8 cellular contexts compared by ENCODE assay signal in the genomic region with DNA sequence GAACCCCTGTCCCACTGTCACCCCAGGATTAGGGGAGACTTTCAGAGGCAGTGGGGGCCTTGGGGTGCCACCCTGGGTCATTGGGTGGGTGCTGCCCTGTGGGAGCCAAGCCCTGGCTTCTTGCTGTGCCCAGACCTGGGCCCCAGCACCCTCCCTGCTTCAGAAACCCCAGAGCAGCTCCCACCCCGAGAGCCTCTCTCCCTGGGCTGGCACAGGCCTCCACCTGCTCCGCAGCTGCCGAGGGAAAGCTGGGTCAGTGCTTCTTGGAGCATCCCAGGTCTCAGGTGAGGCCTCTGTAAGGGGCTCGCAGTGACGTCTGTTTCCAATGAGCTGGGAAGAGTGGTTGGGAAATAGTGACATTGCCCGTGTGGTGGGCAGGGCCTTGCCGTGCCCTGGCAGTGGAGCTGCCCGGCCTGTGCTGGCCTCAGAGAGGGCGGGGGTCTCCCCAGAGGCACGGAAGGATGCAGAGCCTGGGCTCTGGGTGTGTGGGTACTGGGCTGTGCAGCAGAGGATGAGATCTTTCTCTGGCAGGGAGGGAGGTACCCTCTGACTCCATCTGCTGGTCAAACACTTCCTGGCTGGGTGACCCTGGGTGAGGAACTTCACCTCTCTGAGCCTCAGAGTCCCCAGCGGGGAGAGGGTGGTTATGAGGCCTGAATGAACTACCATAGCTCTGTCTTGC. TPM values are rescaled to one million over a fixed set of nuclear protein-coding genes. Genes with fewer than 3 reads are reported as not detected.
DNase-seq lines count a peak whose midpoint lies in the region; ATAC-seq, FAIRE-seq and TF ChIP-seq lines count a peak whose summit lies in the region.

No MANE protein-coding gene starts in this region.

- H3K9me3 ChIP-seq in CD8-positive, alpha-beta memory T cell (ENCODE audit: low read length) = no peaks in the 10 kb centered on the region

- no peaks in the 10 kb centered on the region for H3K27me3 Mint-ChIP-seq in activated CD8-positive, alpha-beta T cell treated with anti-CD3 and anti-CD28 coated beads, Interleukin-2, amount 10 ng/mL, durations not matched to agents 7 days and 5 days (ENCODE audit: low read depth)
- H3K27me3 Mint-ChIP-seq in CD8-positive, alpha-beta memory T cell = peaks cover 0 to 2% of the 10 kb centered on the region in 2 donors

- CTCF ChIA-PET in activated CD8-positive, alpha-beta T cell treated with anti-CD3 and anti-CD28 coated beads, Interleukin-2, amount 10 ng/mL, durations not matched to agents 7 days and 5 days (lab: Charles Lee) = interaction anchor here (1.2 to 1.7 kb wide), 4 partner anchors 20 to 324 kb away, joined by 3 to 7 read pairs (median 4); partner anchors contain the start of genes C22orf23 and POLR2F
- CTCF ChIA-PET in CD8-positive, alpha-beta memory T cell (lab: Charles Lee) = interaction anchor here (0.7 to 2.0 kb wide), 5 partner anchors 24 to 113 kb away, joined by 3 to 12 read pairs (median 4); partner anchors contain the start of gene MICALL1

- POLR2A ChIA-PET in activated CD8-positive, alpha-beta T cell treated with anti-CD3 and anti-CD28 coated beads, Interleukin-2, amount 10 ng/mL, durations not matched to agents 7 days and 5 days (lab: Charles Lee) = no interaction called here
- POLR2A ChIA-PET in CD8-positive, alpha-beta memory T cell (lab: Charles Lee) = no interaction called here

- H3K36me3 Mint-ChIP-seq in activated CD8-positive, alpha-beta T cell treated with anti-CD3 and anti-CD28 coated beads, Interleukin-2, amount 10 ng/mL, durations not matched to agents 7 days and 5 days (ENCODE audit: low read depth) = peaks cover 7% of the 10 kb centered on the region
- H3K36me3 Mint-ChIP-seq in CD8-positive, alpha-beta memory T cell = peaks cover 0 to 66% (median 4%) of the 10 kb centered on the region in 3 donors

- H3K9me3 Mint-ChIP-seq in activated CD8-positive, alpha-beta T cell treated with anti-CD3 and anti-CD28 coated beads, Interleukin-2, amount 10 ng/mL, durations not matched to agents 7 days and 5 days (ENCODE audit: insufficient read depth) = no peaks in the 10 kb centered on the region
- H3K9me3 Mint-ChIP-seq in CD8-positive, alpha-beta memory T cell = no peaks in the 10 kb centered on the region

- H3K36me3 ChIP-seq in kidney epithelial cell (ENCODE audit: control insufficient read depth, insufficient read depth, low read length) = peaks cover 7% of the 10 kb centered on the region
- peaks cover 11% of the 10 kb centered on the region for H3K36me3 ChIP-seq in CD8-positive, alpha-beta memory T cell (ENCODE audit: insufficient read depth, low read length)

- H3K27ac Mint-ChIP-seq in activated CD8-positive, alpha-beta T cell treated with anti-CD3 and anti-CD28 coated beads, Interleukin-2, amount 10 ng/mL, durations not matched to agents 7 days and 5 days = no peak overlapping the region
- H3K27ac Mint-ChIP-seq in CD8-positive, alpha-beta memory T cell = peak overlapping the region in 2 of 8 donors; percentile 33 to 35

- in situ Hi-C loops in ACHN (cut with HindIII; ENCODE audit: low pct_ligation_motif_present, low pct_unique_long_range_greater_than_20kb, low sequenced_read_pairs) = no loop called here

- H3K27ac ChIP-seq in CD8-positive, alpha-beta memory T cell (ENCODE audit: low read depth, low read length) = no peak overlapping the region

- no peak for ATAC-seq in activated CD8-positive, alpha-beta T cell treated with anti-CD3 and anti-CD28 coated beads, Interleukin-2, amount 10 ng/mL, durations not matched to agents 7 days and 5 days
- ATAC-seq in HG03565 (IDR thresholded peaks at IDR 0.05; ENCODE audit: unreplicated experiment) = no peak

- no peak overlapping the region for H3K4me3 Mint-ChIP-seq in activated CD8-positive, alpha-beta T cell treated with anti-CD3 and anti-CD28 coated beads, Interleukin-2, amount 10 ng/mL, durations not matched to agents 7 days and 5 days
- H3K4me3 Mint-ChIP-seq in CD8-positive, alpha-beta memory T cell = no peak overlapping the region

- H3K4me3 ChIP-seq in GM12875 (ENCODE audit: low read depth, low read length) (no peak overlapping the region), kidney epithelial cell (ENCODE audit: low read depth, low read length) (no peak overlapping the region)
- no peak overlapping the region for H3K4me3 ChIP-seq in CD8-positive, alpha-beta memory T cell (ENCODE audit: low read length)

- TF ChIP-seq CTCF in GM12875 (IDR thresholded peaks at IDR 0.05; ENCODE audit: borderline replicate concordance, insufficient read depth, low read depth, low read length) (peak; percentile 41; the same call in 1 of the 2 replicates), kidney epithelial cell (IDR thresholded peaks at IDR 0.05; ENCODE audit: insufficient read depth, low read length, poor library complexity, severe bottlenecking) (peak; percentile 57)

- peaks cover 7% of the 10 kb centered on the region for H3K4me1 ChIP-seq in CD8-positive, alpha-beta memory T cell (ENCODE audit: insufficient read depth, low read length)

- peak; percentile 43 for DNase-seq in ACHN
- peak; percentile 52 for DNase-seq in activated CD8-positive, alpha-beta T cell treated with anti-CD3 and anti-CD28 coated beads, Interleukin-2, amount 10 ng/mL, durations not matched to agents 7 days and 5 days
- no peak for DNase-seq in kidney epithelial cell (ENCODE audit: low read depth)
- DNase-seq in CD8-positive, alpha-beta memory T cell = no peak
- DNase-seq in RCC 7860 (ENCODE audit: low spot score) = no peak
- DNase-seq in NCI-H345 treated with DMSO at 0.1 percent for 48 hours (lab: John Stamatoyannopoulos, UW; ENCODE audit: unreplicated experiment) = no peak

- FAIRE-seq in RCC 7860 (lab: Jason Lieb, UNC) = no peak

- peaks cover 15% of the 10 kb centered on the region for H3K4me1 Mint-ChIP-seq in activated CD8-positive, alpha-beta T cell treated with anti-CD3 and anti-CD28 coated beads, Interleukin-2, amount 10 ng/mL, durations not matched to agents 7 days and 5 days (ENCODE audit: low read depth)
- H3K4me1 Mint-ChIP-seq in CD8-positive, alpha-beta memory T cell = peaks cover 8 to 17% (median 10%) of the 10 kb centered on the region in 3 donors

- H3K27me3 ChIP-seq in kidney epithelial cell (ENCODE audit: control insufficient read depth, insufficient read depth, low read length) = no peaks in the 10 kb centered on the region
- no peaks in the 10 kb centered on the region for H3K27me3 ChIP-seq in CD8-positive, alpha-beta memory T cell (ENCODE audit: insufficient read depth, low read length, poor library complexity, severe bottlenecking)

RNA-seq across cellular contexts. Expression of gene C22orf23, which starts 23.0 kb away (rescaled TPM):
- not detected for total RNA-seq in activated CD8-positive, alpha-beta T cell treated with anti-CD3 and anti-CD28 coated beads, Interleukin-2, amount 10 ng/mL, durations not matched to agents 7 days and 5 days
- 0.75 TPM in 1 of 2 replicates, not detected in the other for total RNA-seq in kidney epithelial cell
- total RNA-seq in CD8-positive, alpha-beta memory T cell = under 1 TPM; 0.29 to 0.37 TPM
- not detected for polyA plus RNA-seq in CD8-positive, alpha-beta memory T cell

RNA-seq across cellular contexts. Expression of gene POLR2F, which starts 23.1 kb away (rescaled TPM):
- 10 to 100 TPM; 71.7 to 73.8 TPM for total RNA-seq in activated CD8-positive, alpha-beta T cell treated with anti-CD3 and anti-CD28 coated beads, Interleukin-2, amount 10 ng/mL, durations not matched to agents 7 days and 5 days
- total RNA-seq in kidney epithelial cell = 77.9 and 79.8 TPM in 2 replicates
- total RNA-seq in CD8-positive, alpha-beta memory T cell = 100 to 1,000 TPM; 140 to 148 TPM
- 167 TPM for polyA plus RNA-seq in CD8-positive, alpha-beta memory T cell

RNA-seq across cellular contexts. Expression of gene MICALL1, which starts 24.3 kb away (rescaled TPM):
- 10 to 100 TPM; 21.3 to 24.5 TPM for total RNA-seq in activated CD8-positive, alpha-beta T cell treated with anti-CD3 and anti-CD28 coated beads, Interleukin-2, amount 10 ng/mL, durations not matched to agents 7 days and 5 days
- total RNA-seq in kidney epithelial cell = 115 and 140 TPM in 2 replicates
- total RNA-seq in CD8-positive, alpha-beta memory T cell = 10 to 100 TPM; 25.4 to 25.8 TPM
- polyA plus RNA-seq in CD8-positive, alpha-beta memory T cell = 7.2 TPM

RNA-seq across cellular contexts. Expression of gene SOX10, which starts 53.9 kb away (rescaled TPM):
- not detected for total RNA-seq in activated CD8-positive, alpha-beta T cell treated with anti-CD3 and anti-CD28 coated beads, Interleukin-2, amount 10 ng/mL, durations not matched to agents 7 days and 5 days
- not detected in 2 replicates for total RNA-seq in kidney epithelial cell
- total RNA-seq in CD8-positive, alpha-beta memory T cell = not detected
- not detected for polyA plus RNA-seq in CD8-positive, alpha-beta memory T cell

Comparison
In these comparisons a context has a peak if more than half of its experiments do, and no peak if none do; other contexts are left out.
1. DNase-seq: peak in ACHN (single experiment) and activated CD8-positive, alpha-beta T cell treated with anti-CD3 and anti-CD28 coated beads, Interleukin-2, amount 10 ng/mL, durations not matched to agents 7 days and 5 days (single experiment); none in kidney epithelial cell (single experiment), CD8-positive, alpha-beta memory T cell (0 of 5), RCC 7860 (single experiment) and NCI-H345 treated with DMSO at 0.1 percent for 48 hours (single experiment).